In the genomic region with DNA sequence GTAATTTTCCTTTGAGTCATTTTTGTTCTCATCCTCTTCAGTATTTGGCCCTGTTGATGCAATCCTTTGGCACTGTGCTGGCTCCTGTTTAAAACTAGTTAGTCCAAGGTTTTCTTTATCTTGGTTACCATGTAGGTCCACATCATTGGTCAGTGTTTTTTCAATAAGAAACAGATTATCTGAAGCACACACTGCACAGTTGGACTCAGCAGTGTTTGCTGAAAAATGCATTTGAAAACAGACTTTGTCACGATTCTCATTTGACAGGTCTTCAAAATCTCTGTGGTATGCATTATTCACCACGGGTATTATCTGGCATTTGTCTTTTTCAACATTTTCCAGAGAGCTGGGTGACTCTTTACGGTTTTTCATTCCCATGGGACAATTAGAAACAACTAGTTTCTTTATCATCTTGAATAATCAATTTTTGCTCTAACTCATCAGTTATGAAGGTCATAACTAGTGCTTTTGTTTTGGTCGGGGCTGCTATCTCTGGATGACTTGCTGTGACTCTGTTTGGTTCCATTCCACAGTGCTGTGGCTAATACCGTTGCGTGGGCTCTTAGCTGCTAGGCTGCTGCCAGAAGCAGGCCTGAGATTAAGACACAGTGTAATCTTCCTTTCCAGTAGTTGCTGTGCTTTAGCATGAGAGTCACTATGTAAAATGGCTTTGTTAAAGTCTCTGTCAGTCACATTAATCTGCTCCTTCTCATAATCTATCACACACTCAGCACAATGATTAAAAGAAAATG, we compare ENCODE assay signal across 14 cellular contexts. TPM values are rescaled to one million over a fixed set of nuclear protein-coding genes. Genes with fewer than 3 reads are reported as not detected.
DNase-seq lines count a peak whose midpoint lies in the region; ATAC-seq and TF ChIP-seq lines count a peak whose summit lies in the region.
"Had no signal": no experiment of that assay in that cellular context is flagged by ENCODE, and none has a peak within 500 bp of the region (broad histone marks: within the 10 kb centered on the region; RNA-seq: fewer than 3 reads in every experiment).

No MANE protein-coding gene starts in this region.

- H3K4me3 ChIP-seq in right atrium auricular region, result no peak overlapping the region
- H3K4me3 ChIP-seq: sigmoid colon, SK-N-MC, stomach had no signal

- DNase-seq in Right ventricle myocardium inferior (ENCODE audit: missing footprints) (no peak), right atrium auricular region (ENCODE audit: low spot score) (no peak), amniotic epithelial cell (ENCODE audit: low read depth) (peak; percentile 84), left ventricle myocardium superior (no peak), stromal cell of bone marrow (ENCODE audit: low read depth) (peak; percentile 77)
- DNase-seq in stimulated activated CD4-positive, alpha-beta T cell treated with anti-CD3 and anti-CD28 coated beads, Interleukin-4, amount 100 ng/mL, for 1 hour, result no peak
- DNase-seq: activated naive CD4-positive, alpha-beta T cell treated with Interleukin-2 at 50 U/mL for 16 hours; head of caudate nucleus; sigmoid colon; stomach had no signal

- H3K4me1 ChIP-seq in right atrium auricular region, result no peaks in the 10 kb centered on the region
- H3K4me1 ChIP-seq: sigmoid colon had no signal

- no peaks in the 10 kb centered on the region for H3K9me3 ChIP-seq in right atrium auricular region
- H3K9me3 ChIP-seq: sigmoid colon, stomach had no signal

- ATAC-seq in Right ventricle myocardium inferior (peak; percentile 75), left ventricle myocardium superior (peak; percentile 69), GM21367 (IDR thresholded peaks at IDR 0.05; ENCODE audit: unreplicated experiment) (no peak), GM18858 (IDR thresholded peaks at IDR 0.05; ENCODE audit: unreplicated experiment) (no peak)

- no peaks in the 10 kb centered on the region for H3K27me3 ChIP-seq in right atrium auricular region
- H3K27me3 ChIP-seq: sigmoid colon, stomach had no signal

- TF ChIP-seq CTCF in right atrium auricular region (IDR thresholded peaks at IDR 0.05), result no peak

- H3K36me3 ChIP-seq in right atrium auricular region, result no peaks in the 10 kb centered on the region
- H3K36me3 ChIP-seq: sigmoid colon, stomach had no signal

- no peak overlapping the region for H3K27ac ChIP-seq in right atrium auricular region
- H3K27ac ChIP-seq: sigmoid colon, SK-N-MC, stomach, VCaP had no signal

- intact Hi-C loops in Right ventricle myocardium inferior (cut with DNase I), result no loop called here
- intact Hi-C loops in left ventricle myocardium superior (cut with micrococcal nuclease), result no loop called here

RNA-seq across cellular contexts. Expression of gene NUDT12, which starts 36.2 kb away (rescaled TPM):
- total RNA-seq in Right ventricle myocardium inferior, result 10.4 TPM
- total RNA-seq in right atrium auricular region, result 10 to 100 TPM in 1 of 2 donors, 1 to 10 TPM in 1; 6.2 to 11.5 TPM
- total RNA-seq in left ventricle myocardium superior, result 10.9 TPM

Comparison
In these comparisons a context has a peak if more than half of its experiments do, and no peak if none do; other contexts are left out.
1. ATAC-seq: peak in Right ventricle myocardium inferior (single experiment) and left ventricle myocardium superior (single experiment); none in GM21367 (single experiment) and GM18858 (single experiment).
2. DNase-seq: peak in amniotic epithelial cell (single experiment) and stromal cell of bone marrow (single experiment); none in Right ventricle myocardium inferior (single experiment), right atrium auricular region (single experiment), left ventricle myocardium superior (single experiment) and stimulated activated CD4-positive, alpha-beta T cell treated with anti-CD3 and anti-CD28 coated beads, Interleukin-4, amount 100 ng/mL, for 1 hour (single experiment).